ENCODE assay signal across 10 cellular contexts in the genomic region with DNA sequence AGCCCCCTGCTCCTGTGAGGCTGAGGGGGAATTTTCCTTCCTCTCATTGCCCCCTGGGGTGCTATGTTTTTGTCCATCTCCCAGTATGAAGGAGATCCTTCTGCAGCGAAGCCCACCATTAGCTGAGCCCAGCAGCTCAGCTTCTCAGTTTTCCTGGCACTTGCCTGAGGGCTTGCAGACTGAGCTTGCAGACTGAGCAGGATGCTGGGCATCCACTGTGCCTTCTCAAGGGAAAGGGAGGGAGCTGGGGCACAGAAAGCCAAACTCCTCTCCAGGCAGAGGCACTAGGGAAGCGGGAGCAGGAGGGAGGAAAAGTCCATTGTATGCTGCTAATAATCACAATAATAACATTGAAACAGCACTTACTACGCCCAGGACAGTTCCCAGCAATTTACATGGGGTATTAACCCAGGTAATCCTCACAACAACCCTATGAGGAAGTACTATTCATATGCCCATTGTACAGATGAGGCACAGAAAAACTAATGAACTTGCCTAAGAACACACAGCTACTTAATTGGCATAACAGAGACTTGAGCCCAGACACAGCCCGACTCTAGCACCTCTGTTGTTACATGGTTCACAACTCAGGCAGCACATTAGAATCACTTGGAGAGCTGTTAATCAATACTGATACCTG.
"Had no signal": no experiment of that assay in that cellular context is flagged by ENCODE, and none has a peak within 500 bp of the region (broad histone marks: within the 10 kb centered on the region; RNA-seq: fewer than 3 reads in every experiment).

No MANE protein-coding gene starts in this region.

- H3K4me1 ChIP-seq: right atrium auricular region had no signal

- FAIRE-seq: astrocyte, islet of Langerhans had no signal

- DNase-seq: activated B cell treated with CpG ODN at 0.5 μM for 24 hours; activated effector memory CD4-positive, alpha-beta T cell treated with Interleukin-2 at 50 U/mL for 16 hours; activated naive CD4-positive, alpha-beta T cell treated with anti-CD3 and anti-CD28 coated beads, Interleukin-2, amount 50 U/mL, for 16 hours; stimulated activated CD4-positive, alpha-beta T cell treated with anti-CD3 and anti-CD28 coated beads, Interleukin-4, amount 100 ng/mL, for 1 hour; stimulated activated naive B cell treated with anti-CD40 and anti-IgM and Interleukin-4, amounts not matched to agents 10 μg/mL and 1 μg/mL and 100 μg/mL, for 72 hours had no signal

- H3K27ac ChIP-seq: right atrium auricular region, tibial nerve had no signal

- H3K4me3 ChIP-seq: mucosa of descending colon, right atrium auricular region, tibial nerve had no signal

- H3K36me3 ChIP-seq: right atrium auricular region, tibial nerve had no signal

- H3K9me3 ChIP-seq: mucosa of descending colon, right atrium auricular region, tibial nerve had no signal

- H3K27me3 ChIP-seq: right atrium auricular region, tibial nerve had no signal
